Comparison of ENCODE assay signal across 18 cellular contexts in the genomic region with DNA sequence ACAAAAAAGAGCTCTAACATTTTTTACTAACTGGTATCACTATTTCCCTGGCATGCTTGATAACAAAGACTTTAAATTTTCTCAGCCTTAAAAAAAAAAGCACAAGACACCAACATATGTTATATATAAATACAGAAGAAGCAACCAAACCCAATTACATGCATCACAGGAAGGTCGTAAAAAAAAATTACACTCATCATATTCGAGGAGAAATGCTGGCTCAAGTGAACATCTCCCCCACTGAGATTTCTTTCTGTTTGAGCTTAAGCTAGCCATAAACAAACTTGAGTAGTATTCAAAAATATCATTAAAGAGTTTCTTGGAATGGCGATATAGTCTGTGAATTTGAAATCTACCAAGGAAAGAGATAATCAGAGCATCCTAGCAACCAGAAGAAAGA. TPM values are rescaled to one million over a fixed set of nuclear protein-coding genes. Genes with fewer than 3 reads are reported as not detected.
A peak's percentile ranks its signal among the peaks of the same experiment; 100 is the strongest.
DNase-seq lines count a peak whose midpoint lies in the region; ATAC-seq and TF ChIP-seq lines count a peak whose summit lies in the region.
"Had no signal": no experiment of that assay in that cellular context is flagged by ENCODE, and none has a peak within 500 bp of the region (broad histone marks: within the 10 kb centered on the region; RNA-seq: fewer than 3 reads in every experiment).

No MANE protein-coding gene starts in this region.

- H3K9me2 ChIP-seq in HCT116 (ENCODE audit: insufficient read depth): no peaks in the 10 kb centered on the region

- DNase-seq in activated naive CD8-positive, alpha-beta T cell treated with anti-CD3 and anti-CD28 coated beads for 36 hours: no peak
- DNase-seq in activated naive CD8-positive, alpha-beta T cell treated with anti-CD3 and anti-CD28 coated beads, Interleukin-2, amount 50 U/mL, for 24 hours: no peak
- DNase-seq in HCT116 (ENCODE audit: low read depth, low spot score) (no peak), SK-N-MC (ENCODE audit: low read depth, low spot score) (peak; percentile 91), neural crest cell (ENCODE audit: low read depth, low spot score) (no peak), D341Med (ENCODE audit: low spot score) (no peak), NCI-H774 (lab: John Stamatoyannopoulos, UW) (no peak)
- DNase-seq: AML-193; Caco-2; CD4-positive, alpha-beta T cell; DMS79 treated with DMSO at 0.1 percent for 48 hours; GF-D8; HCEC 1CT had no signal

- ATAC-seq in activated naive CD8-positive, alpha-beta T cell treated with anti-CD3 and anti-CD28 coated beads, Interleukin-2, amount 50 U/mL, for 24 hours: no peak
- ATAC-seq in HCT116: no peak
- ATAC-seq in HG03565 (IDR thresholded peaks at IDR 0.05; ENCODE audit: unreplicated experiment): no peak
- ATAC-seq: GM23338, HepG2 had no signal

- no peak overlapping the region for H3K4me3 ChIP-seq in HCT116 (replicated peaks in 1 of 2; ENCODE audit: low read depth in 1 of 2, low read length in 2 of 2)
- H3K4me3 ChIP-seq in SK-N-MC: peak overlapping the region; percentile 52
- H3K4me3 ChIP-seq: GM23338 had no signal

- H2AFZ ChIP-seq in HCT116 (ENCODE audit: low read depth, low read length, poor library complexity, severe bottlenecking): no peak overlapping the region
- H2AFZ ChIP-seq: GM23338 had no signal

- no peak for TF ChIP-seq POLR2A in HCT116 (IDR thresholded peaks at IDR 0.05; ENCODE audit: borderline replicate concordance, extremely low read depth, insufficient read depth, insufficient read length)

- no peaks in the 10 kb centered on the region for H3K27me3 Mint-ChIP-seq in activated naive CD8-positive, alpha-beta T cell treated with anti-CD3 and anti-CD28 coated beads for 36 hours
- H3K27me3 Mint-ChIP-seq in activated naive CD8-positive, alpha-beta T cell treated with anti-CD3 and anti-CD28 coated beads, Interleukin-2, amount 50 U/mL, for 24 hours: no peaks in the 10 kb centered on the region
- H3K27me3 Mint-ChIP-seq in neural crest cell (ENCODE audit: low read depth): no peaks in the 10 kb centered on the region
- H3K27me3 Mint-ChIP-seq: CD4-positive, alpha-beta T cell; IgD-negative memory B cell had no signal

- H3K27ac Mint-ChIP-seq in activated naive CD8-positive, alpha-beta T cell treated with anti-CD3 and anti-CD28 coated beads for 36 hours: peak overlapping the region; percentile 12
- no peak overlapping the region for H3K27ac Mint-ChIP-seq in activated naive CD8-positive, alpha-beta T cell treated with anti-CD3 and anti-CD28 coated beads, Interleukin-2, amount 50 U/mL, for 24 hours
- H3K27ac Mint-ChIP-seq in neural crest cell (ENCODE audit: unreplicated experiment): no peak overlapping the region
- H3K27ac Mint-ChIP-seq: CD4-positive, alpha-beta T cell; GM23338; IgD-negative memory B cell had no signal

- H3K4me1 ChIP-seq in HCT116 (ENCODE audit: control insufficient read depth in 1 of 2, insufficient read depth in 2 of 2, low read length in 2 of 2): no peaks in the 10 kb centered on the region
- H3K4me1 ChIP-seq: Caco-2 had no signal

- no peaks in the 10 kb centered on the region for H3K27me3 ChIP-seq in HCT116 (ENCODE audit: insufficient read depth, low read length)

- H3K9ac ChIP-seq in HCT116 (ENCODE audit: low read length) (no peak overlapping the region), SK-N-MC (ENCODE audit: insufficient read length) (no peak overlapping the region)

- peaks cover 9% of the 10 kb centered on the region for H3K4me1 Mint-ChIP-seq in activated naive CD8-positive, alpha-beta T cell treated with anti-CD3 and anti-CD28 coated beads for 36 hours
- no peaks in the 10 kb centered on the region for H3K4me1 Mint-ChIP-seq in activated naive CD8-positive, alpha-beta T cell treated with anti-CD3 and anti-CD28 coated beads, Interleukin-2, amount 50 U/mL, for 24 hours
- no peaks in the 10 kb centered on the region for H3K4me1 Mint-ChIP-seq in neural crest cell
- H3K4me1 Mint-ChIP-seq: GM23338 had no signal

- CTCF ChIA-PET in HCT116 (lab: Charles Lee): no interaction called here

- RAD21 ChIA-PET in HCT116 (lab: Charles Lee; ENCODE audit: low non-redundant PET in 1 of 2, low total read pairs in 2 of 2, uncharacterized antibody in 2 of 2, unreplicated experiment in 2 of 2): no interaction called here

- H3K4me2 ChIP-seq in HCT116 (ENCODE audit: low read length): no peak overlapping the region
- H3K4me2 ChIP-seq: GM23338 had no signal

- H3K79me2 ChIP-seq in HCT116 (ENCODE audit: insufficient read depth, low read length): peaks cover 6% of the 10 kb centered on the region; the same call in 1 of the 2 replicates

- peaks cover 49% of the 10 kb centered on the region for H3K36me3 Mint-ChIP-seq in activated naive CD8-positive, alpha-beta T cell treated with anti-CD3 and anti-CD28 coated beads for 36 hours
- H3K36me3 Mint-ChIP-seq in activated naive CD8-positive, alpha-beta T cell treated with anti-CD3 and anti-CD28 coated beads, Interleukin-2, amount 50 U/mL, for 24 hours (ENCODE audit: low read depth): peaks cover 53% of the 10 kb centered on the region
- H3K36me3 Mint-ChIP-seq in neural crest cell (ENCODE audit: low read depth): peaks cover 41% of the 10 kb centered on the region

- no peak for TF ChIP-seq RAD21 in HCT116 (IDR thresholded peaks at IDR 0.05; ENCODE audit: low read depth)

- H3K9me3 ChIP-seq in HCT116 (ENCODE audit: control insufficient read depth in 1 of 2, insufficient read depth in 1 of 2, low read depth in 1 of 2, low read length in 2 of 2): no peaks in the 10 kb centered on the region
- no peaks in the 10 kb centered on the region; the same call in 1 of the 2 replicates for H3K9me3 ChIP-seq in SK-N-MC (ENCODE audit: low read depth, low read length)
- H3K9me3 ChIP-seq: Caco-2 had no signal

- BruUV-seq in HCT116 (replicated peaks; lab: Mats Ljungman, UMichigan): TSS peak; percentile 9

- POLR2A ChIA-PET in HCT116 (lab: Charles Lee): no interaction called here

- no peaks in the 10 kb centered on the region for H3K9me3 Mint-ChIP-seq in activated naive CD8-positive, alpha-beta T cell treated with anti-CD3 and anti-CD28 coated beads for 36 hours
- H3K9me3 Mint-ChIP-seq in activated naive CD8-positive, alpha-beta T cell treated with anti-CD3 and anti-CD28 coated beads, Interleukin-2, amount 50 U/mL, for 24 hours: no peaks in the 10 kb centered on the region
- peaks cover 2% of the 10 kb centered on the region for H3K9me3 Mint-ChIP-seq in neural crest cell
- H3K9me3 Mint-ChIP-seq: CD4-positive, alpha-beta T cell; GM23338; IgD-negative memory B cell had no signal

- TF ChIP-seq CTCF in HCT116 (IDR thresholded peaks at IDR 0.05 in 2 of 3, conservative IDR thresholded peaks at IDR 0.05 in 1 of 3; ENCODE audit: borderline replicate concordance in 1 of 3, insufficient read depth in 1 of 3, low read depth in 2 of 3, low read length in 2 of 3) (no peak), neural crest cell (conservative IDR thresholded peaks at IDR 0.05) (no peak)

- no peaks in the 10 kb centered on the region for H4K20me1 ChIP-seq in HCT116 (ENCODE audit: insufficient read depth)

- intact Hi-C loops in HCT116 (cut with micrococcal nuclease): no loop called here

- H3K4me3 Mint-ChIP-seq in activated naive CD8-positive, alpha-beta T cell treated with anti-CD3 and anti-CD28 coated beads for 36 hours: no peak overlapping the region
- no peak overlapping the region for H3K4me3 Mint-ChIP-seq in activated naive CD8-positive, alpha-beta T cell treated with anti-CD3 and anti-CD28 coated beads, Interleukin-2, amount 50 U/mL, for 24 hours
- peak overlapping the region; percentile 8 for H3K4me3 Mint-ChIP-seq in neural crest cell
- H3K4me3 Mint-ChIP-seq: CD4-positive, alpha-beta T cell; GM23338; IgD-negative memory B cell had no signal

- peaks cover 19 to 28% of the 10 kb centered on the region in 2 experiments for H3K36me3 ChIP-seq in HCT116 (ENCODE audit: control insufficient read depth in 1 of 2, insufficient read depth in 2 of 2, low read length in 2 of 2)
- H3K36me3 ChIP-seq in SK-N-MC (ENCODE audit: insufficient read depth, low read length): peaks cover 48% of the 10 kb centered on the region

- H3K27ac ChIP-seq in HCT116 (ENCODE audit: low read depth, low read length): no peak overlapping the region
- H3K27ac ChIP-seq in SK-N-MC: peak overlapping the region; percentile 85
- H3K27ac ChIP-seq: C4-2B had no signal

TF ChIP-seq in HCT116, 20 proteins besides CTCF, POLR2A, EP300 and RAD21 (continues in another document):
- TF ChIP-seq ZNF274 (IDR thresholded peaks at IDR 0.05; ENCODE audit: low read depth, low read length) (no peak), YY1 (IDR thresholded peaks at IDR 0.05; ENCODE audit: extremely low read depth, insufficient replicate concordance, low read depth, low read length) (no peak), EZH2 (IDR thresholded peaks at IDR 0.05) (no peak), EZH2phosphoT487 (IDR thresholded peaks at IDR 0.05; ENCODE audit: borderline replicate concordance) (no peak), SIN3A (IDR thresholded peaks at IDR 0.05; ENCODE audit: low read depth) (no peak), SRF (IDR thresholded peaks at IDR 0.05; ENCODE audit: low read depth) (no peak), CBX3 (IDR thresholded peaks at IDR 0.05; ENCODE audit: low read depth) (no peak)

RNA-seq across cellular contexts. Expression of a gene that starts 7.5 kb away (rescaled TPM):
- total RNA-seq in activated naive CD8-positive, alpha-beta T cell treated with anti-CD3 and anti-CD28 coated beads for 36 hours: 10 to 100 TPM; 22.6 to 22.9 TPM
- 4.9 TPM for total RNA-seq in HCT116 (2021; ENCODE audit: unreplicated experiment)
- polyA plus RNA-seq in HCT116 (2012): 0.71 and 0.86 TPM in 2 replicates
- total RNA-seq in neural crest cell: 17.9 and 18.6 TPM in 2 replicates

RNA-seq across cellular contexts. Expression of a gene that starts 7.9 kb away (rescaled TPM):
- 100 to 1,000 TPM; 110 to 112 TPM for total RNA-seq in activated naive CD8-positive, alpha-beta T cell treated with anti-CD3 and anti-CD28 coated beads for 36 hours
- total RNA-seq in HCT116 (2021; ENCODE audit: unreplicated experiment) (58.7 TPM), neural crest cell (112 TPM in 2 replicates)
- 14.6 and 24.3 TPM in 2 replicates for polyA plus RNA-seq in HCT116 (2012)
